Comparison of ENCODE assay signal across 30 cellular contexts in the genomic region with DNA sequence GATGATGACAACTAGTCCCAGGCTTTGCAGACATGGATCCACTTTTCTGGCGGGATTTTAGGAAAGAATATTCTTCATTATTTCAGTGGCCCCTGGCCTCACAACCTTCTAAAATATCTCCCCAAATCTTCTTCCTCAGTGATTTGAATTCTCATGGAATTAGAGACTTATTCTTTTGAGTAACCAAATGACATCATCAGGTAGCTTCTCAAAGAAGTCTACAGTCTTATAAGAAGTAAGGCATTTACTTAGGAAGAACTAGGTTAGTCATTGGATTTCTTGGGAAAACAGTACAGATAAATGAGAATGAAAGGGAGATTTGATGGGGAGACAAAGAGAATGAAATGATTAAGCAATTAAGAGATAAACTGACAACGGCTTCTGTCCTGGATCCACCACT.
DNase-seq lines count a peak whose midpoint lies in the region; ATAC-seq, FAIRE-seq and TF ChIP-seq lines count a peak whose summit lies in the region.
"Had no signal": no experiment of that assay in that cellular context is flagged by ENCODE, and none has a peak within 500 bp of the region (broad histone marks: within the 10 kb centered on the region; RNA-seq: fewer than 3 reads in every experiment).

No MANE protein-coding gene starts in this region.

- FAIRE-seq in HepG2 (lab: Jason Lieb, UNC), result no peak
- FAIRE-seq: A204.1, A549 had no signal

- POLR2A ChIA-PET in HepG2 (lab: Yijun Ruan, JAX), result no interaction called here
- POLR2A ChIA-PET in HEK293 (lab: Yijun Ruan, JAX), result interaction anchor here (0.6 kb wide), 1 partner anchor 529 kb away, joined by 5 read pairs; no protein-coding TSS in a partner anchor

- H3K36me3 ChIP-seq in HepG2 (replicated peaks in 1 of 2; ENCODE audit: control insufficient read depth in 1 of 2, insufficient read depth in 2 of 2, low read length in 2 of 2), result no peaks in the 10 kb centered on the region
- H3K36me3 ChIP-seq in right lobe of liver, result no peaks in the 10 kb centered on the region
- H3K36me3 ChIP-seq in HEK293 (ENCODE audit: control insufficient read depth in 2 of 2, insufficient read depth in 1 of 2, low read length in 2 of 2), result no peaks in the 10 kb centered on the region
- H3K36me3 ChIP-seq: BE2C; BLaER1; BLaER1 treated with 17β-estradiol and CSF1 and Interleukin-3, amounts not matched to agents 10 nM and 100 nM had no signal

- no peak overlapping the region for H3K4me3 ChIP-seq in HepG2 (replicated peaks in 1 of 3; ENCODE audit: insufficient read depth in 1 of 3, low read depth in 2 of 3, low read length in 3 of 3)
- no peak overlapping the region for H3K4me3 ChIP-seq in right lobe of liver
- no peak overlapping the region for H3K4me3 ChIP-seq in HEK293 (ENCODE audit: low read depth, low read length)
- H3K4me3 ChIP-seq: A549; BLaER1; BLaER1 treated with 17β-estradiol and CSF1 and Interleukin-3, amounts not matched to agents 10 nM and 100 nM had no signal

- in situ Hi-C loops in HepG2 (cut with HindIII; ENCODE audit: extremely low pct_ligation_motif_present, low pct_unique_long_range_greater_than_20kb), result no loop called here

- H3K9me3 ChIP-seq in HepG2 (ENCODE audit: low read length) (no peaks in the 10 kb centered on the region), right lobe of liver (no peaks in the 10 kb centered on the region), HEK293 (ENCODE audit: control insufficient read depth, insufficient read depth, low read depth, low read length) (no peaks in the 10 kb centered on the region)
- H3K9me3 ChIP-seq: A549; BE2C; BLaER1; BLaER1 treated with 17β-estradiol and CSF1 and Interleukin-3, amounts not matched to agents 10 nM and 100 nM; Caco-2 had no signal

- DNase-seq in HepG2 (ENCODE audit: low spot score) (no peak), right lobe of liver (no peak), NCI-H187 (lab: John Stamatoyannopoulos, UW) (no peak)
- DNase-seq: 8988T; ACHN; AML-193; BE2C; C1 segment of cervical spinal cord; Caco-2; Calu3; CD4-positive, alpha-beta memory T cell; CD4-positive, alpha-beta T cell; CD4-positive, CD25-positive, alpha-beta regulatory T cell; CD8-positive, alpha-beta memory T cell; CD8-positive, alpha-beta T cell; COR-L47; DMS 273 treated with DMSO at 0.1 percent for 48 hours; DMS153; DMS53; DMS79; DMS79 treated with DMSO at 0.1 percent for 48 hours; DND-41; EL had no signal

- no peak overlapping the region for H3K9ac ChIP-seq in HepG2 (ENCODE audit: insufficient read depth, low read depth, low read length)
- H3K9ac ChIP-seq: BLaER1; BLaER1 treated with 17β-estradiol and CSF1 and Interleukin-3, amounts not matched to agents 10 nM and 100 nM had no signal

- H3K27me3 ChIP-seq in HepG2 (ENCODE audit: control insufficient read depth in 1 of 2, insufficient read depth in 2 of 2, low read length in 2 of 2) (no peaks in the 10 kb centered on the region; a peak in 1 of 5 replicates), right lobe of liver (no peaks in the 10 kb centered on the region)
- H3K27me3 ChIP-seq: BE2C, BLaER1 had no signal

- intact Hi-C loops in HepG2 (cut with micrococcal nuclease; ENCODE audit: unreplicated experiment) (no loop called here), right lobe of liver (cut with DNase I) (no loop called here)

- TF ChIP-seq RAD21 in HepG2 (CRISPR knock-in tag; IDR thresholded peaks at IDR 0.05), result no peak

- peaks cover 34% of the 10 kb centered on the region for H3K4me1 ChIP-seq in HepG2 (ENCODE audit: insufficient read depth, low read length)
- no peaks in the 10 kb centered on the region for H3K4me1 ChIP-seq in right lobe of liver
- no peaks in the 10 kb centered on the region for H3K4me1 ChIP-seq in HEK293 (ENCODE audit: control insufficient read depth, insufficient read depth, low read length)
- H3K4me1 ChIP-seq: A549, BE2C, Caco-2 had no signal

- TF ChIP-seq CTCF in HepG2 (CRISPR knock-in tag; IDR thresholded peaks at IDR 0.05) (no peak), right lobe of liver (IDR thresholded peaks at IDR 0.05) (no peak), HEK293 (tag by site-specific recombination; IDR thresholded peaks at IDR 0.05) (no peak)

- TF ChIP-seq EP300 in HepG2 (IDR thresholded peaks at IDR 0.05; ENCODE audit: low read depth in 2 of 2, low read length in 2 of 2) (no peak), HepG2 (CRISPR knock-in tag; IDR thresholded peaks at IDR 0.05; ENCODE audit: borderline replicate concordance) (no peak)

- no peaks in the 10 kb centered on the region for H3K79me2 ChIP-seq in HepG2 (ENCODE audit: insufficient read depth, low read length)

- no peak for ATAC-seq in HepG2
- ATAC-seq in right lobe of liver, result no peak
- ATAC-seq: A549; CD8-positive, alpha-beta T cell had no signal

- BruUV-seq in HepG2 (replicated peaks; lab: Mats Ljungman, UMichigan), result no TSS peak

- H4K20me1 ChIP-seq in HepG2 (ENCODE audit: insufficient read depth, low read length), result no peaks in the 10 kb centered on the region
- H4K20me1 ChIP-seq: BLaER1; BLaER1 treated with 17β-estradiol and CSF1 and Interleukin-3, amounts not matched to agents 10 nM and 100 nM had no signal

- no peak overlapping the region for H3K27ac ChIP-seq in HepG2 (ENCODE audit: extremely low read length, insufficient read depth, low read length)
- no peak overlapping the region for H3K27ac ChIP-seq in right lobe of liver
- no peak overlapping the region for H3K27ac ChIP-seq in HEK293 (ENCODE audit: extremely low read depth, low read depth, low read length)
- H3K27ac ChIP-seq: 22Rv1; A549; BLaER1; BLaER1 treated with 17β-estradiol and CSF1 and Interleukin-3, amounts not matched to agents 10 nM and 100 nM; C4-2B had no signal

- no peak overlapping the region for H3K4me2 ChIP-seq in HepG2 (ENCODE audit: low read depth, low read length)
- H3K4me2 ChIP-seq: A549; BLaER1; BLaER1 treated with 17β-estradiol and CSF1 and Interleukin-3, amounts not matched to agents 10 nM and 100 nM had no signal

- WGBS in HepG2 (ENCODE audit: low lambda C conversion rate), result 90% methylated on average over 2 of the region's 2 CpGs
- WGBS in right lobe of liver (ENCODE audit: insufficient coverage, low coverage, low lambda C conversion rate, missing lambda C conversion rate), result 76% methylated on average over 2 of the region's 2 CpGs

- H2AFZ ChIP-seq in HepG2 (ENCODE audit: low read length), result no peak overlapping the region

- CTCF ChIA-PET in HepG2 (lab: Yijun Ruan, JAX; ENCODE audit: low intra/inter-chr PET ratio, low total read pairs), result no interaction called here
- CTCF ChIA-PET in HEK293 (lab: Yijun Ruan, JAX), result interaction anchor here (0.6 kb wide), 1 partner anchor 238 kb away, joined by 3 read pairs; no protein-coding TSS in a partner anchor

- no peak for TF ChIP-seq POLR2A in HepG2 (IDR thresholded peaks at IDR 0.05; ENCODE audit: insufficient read depth in 1 of 2, low read depth in 2 of 2, low read length in 2 of 2)
- no peak for TF ChIP-seq POLR2A in right lobe of liver (IDR thresholded peaks at IDR 0.05)

TF ChIP-seq in HepG2, 621 proteins besides CTCF, POLR2A, EP300 and RAD21 (continues in another document):
- TF ChIP-seq ATF7 (IDR thresholded peaks at IDR 0.05) (peak; percentile 73), ATF7 (CRISPR knock-in tag; IDR thresholded peaks at IDR 0.05) (no peak)

TF ChIP-seq in HEK293, 187 proteins besides CTCF, POLR2A, EP300 and RAD21:
- no peak for TF ChIP-seq ZNF146 (tag by site-specific recombination; IDR thresholded peaks at IDR 0.05)
- TF ChIP-seq, protein P1, sequence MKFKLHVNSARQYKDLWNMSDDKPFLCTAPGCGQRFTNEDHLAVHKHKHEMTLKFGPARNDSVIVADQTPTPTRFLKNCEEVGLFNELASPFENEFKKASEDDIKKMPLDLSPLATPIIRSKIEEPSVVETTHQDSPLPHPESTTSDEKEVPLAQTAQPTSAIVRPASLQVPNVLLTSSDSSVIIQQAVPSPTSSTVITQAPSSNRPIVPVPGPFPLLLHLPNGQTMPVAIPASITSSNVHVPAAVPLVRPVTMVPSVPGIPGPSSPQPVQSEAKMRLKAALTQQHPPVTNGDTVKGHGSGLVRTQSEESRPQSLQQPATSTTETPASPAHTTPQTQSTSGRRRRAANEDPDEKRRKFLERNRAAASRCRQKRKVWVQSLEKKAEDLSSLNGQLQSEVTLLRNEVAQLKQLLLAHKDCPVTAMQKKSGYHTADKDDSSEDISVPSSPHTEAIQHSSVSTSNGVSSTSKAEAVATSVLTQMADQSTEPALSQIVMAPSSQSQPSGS (tag by site-specific recombination; IDR thresholded peaks at IDR 0.05; ENCODE audit: low read depth), result peak; percentile 63
TF ChIP-seq in HEK293: peak in this region for 1.
